ENCODE assay signal across 20 cellular contexts in the genomic region with DNA sequence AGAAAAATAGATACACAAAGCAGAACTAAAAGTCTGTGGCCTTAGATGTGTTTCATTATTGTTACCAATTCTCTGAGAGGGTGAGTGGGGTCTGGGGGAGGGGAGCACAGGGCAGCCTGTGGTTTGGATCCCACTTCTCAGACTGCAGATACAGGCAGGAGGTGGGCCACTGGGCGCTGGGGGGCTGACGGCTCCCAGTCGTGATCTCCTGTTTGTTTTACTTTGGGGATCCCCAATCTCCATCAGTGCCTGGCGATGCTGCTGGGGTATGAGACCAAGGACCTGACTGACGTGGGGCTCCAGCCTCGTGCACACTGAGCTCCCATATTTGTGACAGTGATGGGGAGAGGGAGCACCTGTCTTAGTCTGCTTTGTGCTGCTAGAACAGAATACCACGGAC. TPM values are rescaled to one million over a fixed set of nuclear protein-coding genes. Genes with fewer than 3 reads are reported as not detected.
DNase-seq lines count a peak whose midpoint lies in the region; ATAC-seq and TF ChIP-seq lines count a peak whose summit lies in the region.
"Had no signal": no experiment of that assay in that cellular context is flagged by ENCODE, and none has a peak within 500 bp of the region (broad histone marks: within the 10 kb centered on the region; RNA-seq: fewer than 3 reads in every experiment).

No MANE protein-coding gene starts in this region.

- H3K9ac ChIP-seq in mammary epithelial cell (ENCODE audit: insufficient read depth, low read length): no peak overlapping the region
- H3K9ac ChIP-seq: BLaER1 had no signal

- H3K4me3 ChIP-seq in mammary epithelial cell (replicated peaks in 1 of 3; ENCODE audit: insufficient read depth in 1 of 3, low read depth in 2 of 3, low read length in 3 of 3) (no peak overlapping the region), breast epithelium (no peak overlapping the region), osteoblast (ENCODE audit: insufficient read depth, low read length) (no peak overlapping the region), urinary bladder (ENCODE audit: low read depth, low read length) (no peak overlapping the region)
- H3K4me3 ChIP-seq: BLaER1 had no signal

- TF ChIP-seq CTCF in mammary epithelial cell (conservative IDR thresholded peaks at IDR 0.05 in 1 of 2, IDR thresholded peaks at IDR 0.05 in 1 of 2; ENCODE audit: extremely low read depth in 1 of 2, insufficient read depth in 1 of 2, low read depth in 1 of 2, low read length in 2 of 2) (no peak), breast epithelium (IDR thresholded peaks at IDR 0.05) (no peak), mesothelial cell of epicardium (IDR thresholded peaks at IDR 0.05; ENCODE audit: unreplicated experiment) (no peak), osteoblast (IDR thresholded peaks at IDR 0.05; ENCODE audit: extremely low read depth, low read depth, low read length) (no peak)

- H3K9me3 ChIP-seq in mammary epithelial cell (replicated peaks; ENCODE audit: insufficient read depth, low read length) (no peaks in the 10 kb centered on the region), breast epithelium (no peaks in the 10 kb centered on the region), osteoblast (ENCODE audit: low read depth, low read length) (no peaks in the 10 kb centered on the region)
- H3K9me3 ChIP-seq: BLaER1, Caco-2 had no signal

- intact Hi-C loops in mammary epithelial cell (cut with micrococcal nuclease) (no loop called here), breast epithelium (cut with DNase I; ENCODE audit: low total_unique reads) (no loop called here)

- peak overlapping the region; percentile 87 for H3K27ac Mint-ChIP-seq in mesothelial cell of epicardium
- H3K27ac Mint-ChIP-seq: CD8-positive, alpha-beta memory T cell; HFFc6 had no signal

- peaks cover 10% of the 10 kb centered on the region for H3K4me1 ChIP-seq in mammary epithelial cell (ENCODE audit: insufficient read depth, low read length)
- no peaks in the 10 kb centered on the region for H3K4me1 ChIP-seq in breast epithelium
- H3K4me1 ChIP-seq in osteoblast (ENCODE audit: insufficient read depth, low read length): no peaks in the 10 kb centered on the region
- peaks cover 2% of the 10 kb centered on the region for H3K4me1 ChIP-seq in urinary bladder (ENCODE audit: insufficient read depth)
- H3K4me1 ChIP-seq: Caco-2 had no signal

- H3K27me3 Mint-ChIP-seq in mesothelial cell of epicardium (ENCODE audit: low read depth): no peaks in the 10 kb centered on the region

- dilution Hi-C loops in mammary epithelial cell (cut with HindIII; ENCODE audit: low sequenced_read_pairs): no loop called here

- no peak overlapping the region for H3K4me3 Mint-ChIP-seq in mesothelial cell of epicardium
- H3K4me3 Mint-ChIP-seq: CD8-positive, alpha-beta memory T cell; HFFc6 had no signal

- no peaks in the 10 kb centered on the region for H3K36me3 Mint-ChIP-seq in mesothelial cell of epicardium
- H3K36me3 Mint-ChIP-seq: CD8-positive, alpha-beta memory T cell had no signal

- in situ Hi-C loops in mammary epithelial cell (cut with MboI; ENCODE audit: low sequenced_read_pairs in 2 of 2): no loop called here

- H3K36me3 ChIP-seq in mammary epithelial cell (ENCODE audit: insufficient read depth, low read length): no peaks in the 10 kb centered on the region
- no peaks in the 10 kb centered on the region for H3K36me3 ChIP-seq in breast epithelium
- H3K36me3 ChIP-seq in osteoblast (ENCODE audit: insufficient read depth, low read length): no peaks in the 10 kb centered on the region
- no peaks in the 10 kb centered on the region for H3K36me3 ChIP-seq in urinary bladder (ENCODE audit: insufficient read depth)
- H3K36me3 ChIP-seq: BLaER1 had no signal

- no peaks in the 10 kb centered on the region for H3K9me3 Mint-ChIP-seq in mesothelial cell of epicardium
- H3K9me3 Mint-ChIP-seq: CD8-positive, alpha-beta memory T cell; HFFc6 had no signal

- no peak overlapping the region for H3K27ac ChIP-seq in mammary epithelial cell (ENCODE audit: insufficient read depth, low read depth, low read length)
- H3K27ac ChIP-seq in breast epithelium: peak overlapping the region in 1 of 2 donors; percentile 4
- no peak overlapping the region for H3K27ac ChIP-seq in osteoblast (ENCODE audit: low read depth, low read length)
- peak overlapping the region; percentile 31 for H3K27ac ChIP-seq in urinary bladder (ENCODE audit: low read depth)
- H3K27ac ChIP-seq: 22Rv1, BLaER1, HL-60 had no signal

- no peak for TF ChIP-seq POLR2A in breast epithelium (IDR thresholded peaks at IDR 0.05)

- H3K4me1 Mint-ChIP-seq in mesothelial cell of epicardium: peaks cover 57% of the 10 kb centered on the region

- ATAC-seq in HG02588 (IDR thresholded peaks at IDR 0.05; ENCODE audit: unreplicated experiment): no peak

- H2AFZ ChIP-seq in mammary epithelial cell (ENCODE audit: low read depth, low read length): no peak overlapping the region
- no peak overlapping the region for H2AFZ ChIP-seq in osteoblast (ENCODE audit: low read length)

- 80% methylated on average over 7 of the region's 7 CpGs for WGBS in mammary epithelial cell (ENCODE audit: low coverage, missing lambda C conversion rate)
- WGBS in urinary bladder: 88% methylated on average over 7 of the region's 7 CpGs

- H3K27me3 ChIP-seq in mammary epithelial cell (ENCODE audit: insufficient read depth, low read length) (peaks cover 9% of the 10 kb centered on the region), breast epithelium (no peaks in the 10 kb centered on the region), osteoblast (ENCODE audit: insufficient read depth, low read length) (peaks cover 40% of the 10 kb centered on the region)
- H3K27me3 ChIP-seq: BLaER1 had no signal

- no TSS peak for BruUV-seq in mammary epithelial cell (replicated peaks; lab: Mats Ljungman, UMichigan)

- H4K20me1 ChIP-seq in mammary epithelial cell (ENCODE audit: insufficient read depth, low read length) (no peaks in the 10 kb centered on the region), osteoblast (ENCODE audit: insufficient read depth, low read length) (no peaks in the 10 kb centered on the region)
- H4K20me1 ChIP-seq: BLaER1 had no signal

- CTCF ChIA-PET in mammary epithelial cell (lab: Charles Lee; ENCODE audit: low non-redundant PET): no interaction called here

- DNase-seq in mammary epithelial cell: no peak
- DNase-seq in breast epithelium (ENCODE audit: low spot score in 2 of 2): no peak
- DNase-seq in mesothelial cell of epicardium (ENCODE audit: low spot score in 2 of 2, unreplicated experiment in 2 of 2): no peak
- DNase-seq in osteoblast (ENCODE audit: insufficient read length, low spot score, missing footprints): peak; percentile 44
- no peak for DNase-seq in activated effector memory CD4-positive, alpha-beta T cell treated with anti-CD3 and anti-CD28 coated beads, Interleukin-2, amount 50 U/mL, for 16 hours
- DNase-seq in dermis blood vessel endothelial cell: no peak
- DNase-seq: AML-193; Caco-2; CD8-positive, alpha-beta memory T cell; DMS53; GF-D8; HCEC 1CT; HFFc6 had no signal

- H3K79me2 ChIP-seq in mammary epithelial cell (ENCODE audit: insufficient read depth, low read length) (no peaks in the 10 kb centered on the region), osteoblast (ENCODE audit: insufficient read depth, low read length) (no peaks in the 10 kb centered on the region)

- H3K4me2 ChIP-seq in mammary epithelial cell (ENCODE audit: insufficient read depth, low read depth, low read length) (peak overlapping the region; percentile 57), osteoblast (ENCODE audit: insufficient read depth, low read length) (no peak overlapping the region)
- H3K4me2 ChIP-seq: BLaER1 had no signal

RNA-seq across cellular contexts. Expression of a gene that starts 54.9 kb away (rescaled TPM):
- total RNA-seq in mammary epithelial cell: 1 to 10 TPM in 1 of 2 donors, under 1 TPM in 1; 0.38 to 2.2 TPM
- polyA plus RNA-seq in mammary epithelial cell: 0.11 TPM
- not detected for polyA minus RNA-seq in mammary epithelial cell
- total RNA-seq in breast epithelium: under 1 TPM in 1 of 3 donors, not detected in 2; 0.29 TPM
- total RNA-seq in mesothelial cell of epicardium: 5.1 to 6.6 TPM (median 5.5 TPM) in 3 replicates
- total RNA-seq in osteoblast: not detected in 2 replicates
- 1.7 TPM for total RNA-seq in urinary bladder
- polyA plus RNA-seq in urinary bladder: 3.9 TPM
- total RNA-seq in dermis blood vessel endothelial cell: not detected in 2 replicates
- total RNA-seq: A673, H4, HFFc6 had no signal
